Comparison of ENCODE assay signal across 20 cellular contexts in the genomic region with DNA sequence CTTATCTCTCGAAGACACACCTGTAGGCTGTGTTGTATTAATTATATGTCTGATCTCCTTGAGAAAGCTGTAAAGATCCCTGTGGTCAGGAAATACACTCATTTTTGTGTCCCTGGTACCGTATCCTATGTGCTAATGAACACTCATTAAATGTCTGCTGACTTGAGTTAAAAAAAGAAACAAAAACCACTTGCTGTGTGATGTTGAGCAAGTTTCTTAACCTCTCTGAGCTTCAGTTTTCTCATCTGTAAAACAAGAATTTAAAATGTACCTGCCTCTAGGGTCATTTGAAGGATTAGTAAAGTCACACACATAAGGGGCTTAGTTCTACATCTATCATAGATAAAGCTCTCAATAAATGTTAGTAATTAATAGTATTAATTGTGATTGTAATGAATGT.
"Had no signal": no experiment of that assay in that cellular context is flagged by ENCODE, and none has a peak within 500 bp of the region (broad histone marks: within the 10 kb centered on the region; RNA-seq: fewer than 3 reads in every experiment).

No MANE protein-coding gene starts in this region.

- ATAC-seq: HepG2, T-cell had no signal

- H3K4me2 ChIP-seq: KMS-11, SK-N-SH had no signal

- H3K9me3 ChIP-seq: SK-N-SH had no signal

- H3K27ac ChIP-seq: KMS-11 had no signal

- H3K9ac ChIP-seq: KMS-11, SK-N-SH had no signal

- DNase-seq: IMR-90; Kasumi-1; MM.1S; NCI-H1436; NCI-H187; NCI-H2029; NCI-H345; NCI-H446 treated with DMSO at 0.1 percent for 48 hours; NCI-H510A treated with DMSO at 0.1 percent for 48 hours; NCI-H526; NCI-H82; NK-92 treated with Interleukin-12 subunit alpha and Interleukin-12 subunit beta, amount 100 ng/mL, for 24 hours; RPMI8226; SHP77; SK-N-SH; SW 1271; T-cell had no signal

- FAIRE-seq: HepG2, RCC 7860 had no signal
